1 cellular context compared by ENCODE assay signal in genomic region chr7:2522780-2523433, GRCh38.
TF ChIP-seq lines count a peak whose summit lies in the region.

No MANE protein-coding gene starts in this region.

TF ChIP-seq in HepG2, 621 proteins besides CTCF, POLR2A, EP300 and RAD21 (continued from another document):
- TF ChIP-seq THAP9 (CRISPR knock-in tag; IDR thresholded peaks at IDR 0.05; ENCODE audit: borderline replicate concordance) (0 out of 2 replicates have a peak, but pooled peaks have one; percentile 34), NRL (CRISPR knock-in tag; IDR thresholded peaks at IDR 0.05; ENCODE audit: borderline replicate concordance) (no peak), ZNF280B (CRISPR knock-in tag; IDR thresholded peaks at IDR 0.05; ENCODE audit: borderline replicate concordance) (0 out of 2 replicates have a peak, but pooled peaks have one; percentile 26), AGO1 (IDR thresholded peaks at IDR 0.05; ENCODE audit: low read depth, low read length, poor library complexity, severe bottlenecking) (peak; percentile 12), GZF1 (CRISPR knock-in tag; IDR thresholded peaks at IDR 0.05) (no peak), ATF4 (CRISPR knock-in tag; IDR thresholded peaks at IDR 0.05) (no peak), DZIP1 (CRISPR knock-in tag; IDR thresholded peaks at IDR 0.05) (0 out of 2 replicates have a peak, but pooled peaks have one; percentile 4), BORCS8-MEF2B (CRISPR knock-in tag; IDR thresholded peaks at IDR 0.05) (no peak), ZBTB39 (CRISPR knock-in tag; IDR thresholded peaks at IDR 0.05) (no peak)
